Comparison of ENCODE assay signal across 19 cellular contexts in the genomic region with DNA sequence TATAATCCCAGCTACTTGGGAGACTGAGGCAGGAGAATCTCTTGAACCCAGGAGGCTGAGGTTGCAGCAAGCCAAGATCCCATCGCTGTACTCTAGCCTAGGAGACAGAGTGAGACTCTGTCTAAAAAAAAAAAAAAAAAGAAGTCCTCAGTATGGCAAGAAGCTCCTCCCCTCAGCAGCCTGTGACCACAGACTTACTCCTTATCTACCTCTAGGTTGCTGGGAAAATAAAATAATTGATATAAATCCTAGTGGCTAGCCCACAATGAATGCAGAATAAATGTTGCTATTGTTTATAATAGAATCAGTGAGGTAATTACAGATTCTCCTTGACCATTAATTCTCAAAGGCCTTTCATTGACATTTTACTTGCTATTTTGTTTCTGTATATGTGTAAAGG.
"Had no signal": no experiment of that assay in that cellular context is flagged by ENCODE, and none has a peak within 500 bp of the region (broad histone marks: within the 10 kb centered on the region; RNA-seq: fewer than 3 reads in every experiment).

No MANE protein-coding gene starts in this region.

- ATAC-seq: activated CD8-positive, alpha-beta T cell treated with anti-CD3 and anti-CD28 coated beads, Interleukin-2, amount 10 ng/mL, durations not matched to agents 7 days and 5 days; activated naive CD4-positive, alpha-beta T cell treated with anti-CD3 and anti-CD28 coated beads, Interleukin-2, amount 50 U/mL, for 72 hours; left ventricle myocardium superior; natural killer cell treated with Interleukin-12 subunit alpha and Interleukin-12 subunit beta and Interleukin-15 and Interleukin-18, amount 100 ng/mL, for 72 hours; stimulated activated naive B cell treated with anti-CD40 and anti-IgM and Interleukin-4, amounts not matched to agents 10 μg/mL and 1 μg/mL and 100 μg/mL, for 72 hours had no signal

- H3K27ac ChIP-seq: esophagus muscularis mucosa, prostate gland, testis, uterus, WERI-Rb-1 had no signal

- H3K27me3 ChIP-seq: esophagus muscularis mucosa, testis, uterus had no signal

- H3K4me3 ChIP-seq: esophagus muscularis mucosa, prostate gland, testis, uterus had no signal

- DNase-seq: activated CD4-positive, alpha-beta T cell treated with anti-CD3 and anti-CD28 coated beads for 1 hour; activated CD4-positive, alpha-beta T cell treated with anti-CD3 and anti-CD28 coated beads, Interleukin-2, amount 50 U/mL, for 1 hour; activated CD8-positive, alpha-beta T cell treated with anti-CD3 and anti-CD28 coated beads, Interleukin-2, amount 10 ng/mL, durations not matched to agents 7 days and 5 days; activated gamma-delta T cell treated with Interleukin-2 at 50 U/mL for 16 hours; activated T-cell treated with anti-CD3 and anti-CD28 coated beads, Interleukin-2, amount 50 U/mL, for 1 hour; hippocampal formation; left ventricle myocardium superior; mammary epithelial cell; stimulated activated CD4-positive, alpha-beta T cell treated with anti-CD3 and anti-CD28 coated beads, Interleukin-2, amount 100 ng/mL, for 48 hours; stimulated activated CD8-positive, alpha-beta memory T cell treated with anti-CD3 and anti-CD28 coated beads, Interleukin-4, amount 100 ng/mL, for 48 hours; stimulated activated naive B cell treated with anti-CD40 and anti-IgM and Interleukin-4, amounts not matched to agents 10 μg/mL and 1 μg/mL and 100 μg/mL, for 72 hours; testis; trophoblast cell; uterus; WERI-Rb-1 had no signal

- H3K9me3 ChIP-seq: esophagus muscularis mucosa, prostate gland, testis, uterus had no signal

- H3K36me3 ChIP-seq: esophagus muscularis mucosa, prostate gland, uterus, WERI-Rb-1 had no signal

- H3K4me1 ChIP-seq: prostate gland, testis had no signal
